ENCODE assay signal across 10 cellular contexts in the genomic region with DNA sequence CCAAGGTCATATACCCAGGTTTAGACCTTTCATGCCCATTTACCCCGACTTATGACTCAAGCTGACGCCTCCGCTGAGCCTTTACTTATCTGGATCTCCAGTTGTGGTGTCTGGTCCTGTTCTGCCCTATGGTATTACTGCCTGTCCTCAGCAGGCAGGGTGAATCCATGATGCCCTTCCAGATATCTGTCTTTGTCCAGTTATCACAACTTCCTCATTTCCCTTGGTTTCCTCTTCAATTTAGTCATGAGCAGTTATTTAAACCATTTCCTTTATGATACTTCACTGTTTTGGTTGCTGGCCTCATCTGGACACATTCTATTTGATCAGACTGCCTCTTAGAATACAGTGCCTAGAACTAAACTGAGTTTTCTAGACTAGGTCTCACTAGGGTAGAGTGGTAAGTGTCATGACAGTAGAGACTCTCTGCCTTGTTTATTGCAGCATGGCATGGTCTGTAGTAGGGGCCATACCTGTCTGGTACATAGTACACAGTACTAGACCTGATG.
DNase-seq lines count a peak whose midpoint lies in the region; ATAC-seq and TF ChIP-seq lines count a peak whose summit lies in the region.
"Had no signal": no experiment of that assay in that cellular context is flagged by ENCODE, and none has a peak within 500 bp of the region (broad histone marks: within the 10 kb centered on the region; RNA-seq: fewer than 3 reads in every experiment).

No MANE protein-coding gene starts in this region.

- H2AFZ ChIP-seq in KMS-11 (ENCODE audit: low read depth), result no peak overlapping the region

- no peak for TF ChIP-seq POLR2A in vagina (IDR thresholded peaks at IDR 0.05)

- intact Hi-C loops in vagina (cut with DNase I), result no loop called here

- H3K36me3 ChIP-seq in GM06990 (ENCODE audit: control insufficient read depth, insufficient read depth, low read length), result peaks cover 4% of the 10 kb centered on the region
- 0 out of 2 replicates have a peak, but pooled peaks cover 3% of the 10 kb centered on the region for H3K36me3 ChIP-seq in KMS-11 (ENCODE audit: insufficient read depth)
- no peaks in the 10 kb centered on the region for H3K36me3 ChIP-seq in vagina
- H3K36me3 ChIP-seq: thoracic aorta had no signal

- no peak for TF ChIP-seq CTCF in GM06990 (IDR thresholded peaks at IDR 0.05; ENCODE audit: insufficient read depth, low read length, poor library complexity, severe bottlenecking)
- TF ChIP-seq CTCF in KMS-11 (conservative IDR thresholded peaks at IDR 0.05; ENCODE audit: low read depth, low read length), result no peak
- TF ChIP-seq CTCF in vagina (IDR thresholded peaks at IDR 0.05), result no peak

- H3K4me3 ChIP-seq in GM06990 (replicated peaks; ENCODE audit: low read depth, low read length) (no peak overlapping the region), KMS-11 (IDR thresholded peaks at IDR 0.05; ENCODE audit: insufficient read depth, low read depth, low read length) (no peak overlapping the region), vagina (no peak overlapping the region)
- H3K4me3 ChIP-seq: thoracic aorta had no signal

- no peaks in the 10 kb centered on the region for H4K20me1 ChIP-seq in KMS-11 (ENCODE audit: insufficient read depth)

- peak overlapping the region; percentile 46 for H3K4me2 ChIP-seq in KMS-11

- H3K4me1 ChIP-seq in KMS-11 (ENCODE audit: low read depth, poor library complexity, severe bottlenecking) (peaks cover 33% of the 10 kb centered on the region), vagina (no peaks in the 10 kb centered on the region)

- no peaks in the 10 kb centered on the region for H3K79me2 ChIP-seq in KMS-11 (ENCODE audit: insufficient read depth, low read depth)

- H3K27ac ChIP-seq in KMS-11 (peak overlapping the region; percentile 39), vagina (no peak overlapping the region)
- H3K27ac ChIP-seq: thoracic aorta had no signal

- H3K9ac ChIP-seq in KMS-11, result no peak overlapping the region

- DNase-seq in GM06990 (ENCODE audit: extremely low read depth, insufficient read length), result peak; percentile 31
- peak; percentile 83 for DNase-seq in dermis blood vessel endothelial cell
- no peak for DNase-seq in NCI-H345 (lab: John Stamatoyannopoulos, UW)
- no peak for DNase-seq in vagina (ENCODE audit: extremely low spot score in 2 of 2)
- DNase-seq in activated effector memory CD4-positive, alpha-beta T cell treated with anti-CD3 and anti-CD28 coated beads, Interleukin-2, amount 50 U/mL, for 16 hours, result no peak
- DNase-seq: NCI-H1105 had no signal

- no peaks in the 10 kb centered on the region for H3K27me3 ChIP-seq in GM06990 (replicated peaks; ENCODE audit: control insufficient read depth, insufficient read depth, low read length)
- no peaks in the 10 kb centered on the region for H3K27me3 ChIP-seq in KMS-11 (ENCODE audit: insufficient read depth, low read depth)
- H3K27me3 ChIP-seq in vagina, result no peaks in the 10 kb centered on the region

- peak; percentile 72 for ATAC-seq in GM21526 (IDR thresholded peaks at IDR 0.05; ENCODE audit: low FRiP score, unreplicated experiment)
- no peak for ATAC-seq in HG03439 (IDR thresholded peaks at IDR 0.05; ENCODE audit: unreplicated experiment)

- H3K9me3 ChIP-seq in vagina, result no peaks in the 10 kb centered on the region
- H3K9me3 ChIP-seq: thoracic aorta had no signal

Comparison
In these comparisons a context has a peak if more than half of its experiments do, and no peak if none do; other contexts are left out.
1. DNase-seq: peak in GM06990 (single experiment) and dermis blood vessel endothelial cell (single experiment); none in NCI-H345 (single experiment), vagina (0 of 2) and activated effector memory CD4-positive, alpha-beta T cell treated with anti-CD3 and anti-CD28 coated beads, Interleukin-2, amount 50 U/mL, for 16 hours (single experiment).